Comparison of ENCODE assay signal across 2 cellular contexts in genomic region chr12:122204829-122205589, GRCh38.
A peak's percentile ranks its signal among the peaks of the same experiment; 100 is the strongest.
TF ChIP-seq lines count a peak whose summit lies in the region.

No MANE protein-coding gene starts in this region.

TF ChIP-seq in HEK293, 187 proteins besides CTCF, POLR2A, EP300 and RAD21:
- no peak for TF ChIP-seq ZNF555 (tag by site-specific recombination; conservative IDR thresholded peaks at IDR 0.05)
- 0 out of 2 replicates have a peak, but pooled peaks have one; percentile 26 for TF ChIP-seq ZNF600 (tag by site-specific recombination; IDR thresholded peaks at IDR 0.05)
- TF ChIP-seq ZNF132 (tag by site-specific recombination; IDR thresholded peaks at IDR 0.05; ENCODE audit: borderline replicate concordance), result no peak
- TF ChIP-seq ZNF837 (tag by site-specific recombination; IDR thresholded peaks at IDR 0.05), result no peak
TF ChIP-seq in HEK293: peak in this region for 1.

TF ChIP-seq in GM12878, 131 proteins besides CTCF, POLR2A, EP300 and RAD21:
- TF ChIP-seq SIN3A (IDR thresholded peaks at IDR 0.05; ENCODE audit: low read depth, low read length) (no peak), NKRF (conservative IDR thresholded peaks at IDR 0.05) (no peak), FOS (IDR thresholded peaks at IDR 0.05; ENCODE audit: borderline replicate concordance, extremely low read depth, insufficient read length) (no peak)
